1 cellular context compared by ENCODE assay signal in the genomic region with DNA sequence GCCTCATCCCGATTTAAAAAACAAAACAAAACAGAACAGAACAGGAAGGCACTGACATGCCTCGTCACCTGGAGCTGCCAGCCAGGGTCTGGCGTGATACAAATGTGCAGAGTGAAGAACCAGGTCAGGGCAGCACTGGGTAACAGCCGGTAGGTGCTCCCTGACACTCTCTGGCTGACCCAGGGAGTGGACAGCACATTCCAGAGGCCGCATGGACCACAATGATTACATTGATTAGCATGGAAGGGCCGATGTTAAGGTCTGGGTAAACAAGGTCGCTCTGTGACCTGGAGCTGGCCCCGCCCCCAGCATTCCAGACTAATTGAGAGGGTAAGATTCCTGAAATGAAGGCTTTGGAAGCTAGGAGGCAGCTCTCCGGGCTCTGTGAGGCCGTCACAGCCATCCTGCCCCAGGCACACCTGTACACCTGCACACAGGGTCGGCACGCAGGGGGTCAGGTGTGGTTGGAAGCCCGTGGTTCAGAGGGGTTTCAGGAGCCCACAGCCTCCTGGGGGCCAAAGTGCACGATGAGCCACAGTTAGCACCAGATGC.
TF ChIP-seq lines count a peak whose summit lies in the region.

No MANE protein-coding gene starts in this region.

TF ChIP-seq in HCT116, 20 proteins besides CTCF, POLR2A, EP300 and RAD21 (continued from another document):
- TF ChIP-seq, protein P1, sequence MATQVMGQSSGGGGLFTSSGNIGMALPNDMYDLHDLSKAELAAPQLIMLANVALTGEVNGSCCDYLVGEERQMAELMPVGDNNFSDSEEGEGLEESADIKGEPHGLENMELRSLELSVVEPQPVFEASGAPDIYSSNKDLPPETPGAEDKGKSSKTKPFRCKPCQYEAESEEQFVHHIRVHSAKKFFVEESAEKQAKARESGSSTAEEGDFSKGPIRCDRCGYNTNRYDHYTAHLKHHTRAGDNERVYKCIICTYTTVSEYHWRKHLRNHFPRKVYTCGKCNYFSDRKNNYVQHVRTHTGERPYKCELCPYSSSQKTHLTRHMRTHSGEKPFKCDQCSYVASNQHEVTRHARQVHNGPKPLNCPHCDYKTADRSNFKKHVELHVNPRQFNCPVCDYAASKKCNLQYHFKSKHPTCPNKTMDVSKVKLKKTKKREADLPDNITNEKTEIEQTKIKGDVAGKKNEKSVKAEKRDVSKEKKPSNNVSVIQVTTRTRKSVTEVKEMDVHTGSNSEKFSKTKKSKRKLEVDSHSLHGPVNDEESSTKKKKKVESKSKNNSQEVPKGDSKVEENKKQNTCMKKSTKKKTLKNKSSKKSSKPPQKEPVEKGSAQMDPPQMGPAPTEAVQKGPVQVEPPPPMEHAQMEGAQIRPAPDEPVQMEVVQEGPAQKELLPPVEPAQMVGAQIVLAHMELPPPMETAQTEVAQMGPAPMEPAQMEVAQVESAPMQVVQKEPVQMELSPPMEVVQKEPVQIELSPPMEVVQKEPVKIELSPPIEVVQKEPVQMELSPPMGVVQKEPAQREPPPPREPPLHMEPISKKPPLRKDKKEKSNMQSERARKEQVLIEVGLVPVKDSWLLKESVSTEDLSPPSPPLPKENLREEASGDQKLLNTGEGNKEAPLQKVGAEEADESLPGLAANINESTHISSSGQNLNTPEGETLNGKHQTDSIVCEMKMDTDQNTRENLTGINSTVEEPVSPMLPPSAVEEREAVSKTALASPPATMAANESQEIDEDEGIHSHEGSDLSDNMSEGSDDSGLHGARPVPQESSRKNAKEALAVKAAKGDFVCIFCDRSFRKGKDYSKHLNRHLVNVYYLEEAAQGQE (IDR thresholded peaks at IDR 0.05; ENCODE audit: low read depth) = no peak
- TF ChIP-seq ELF1 (IDR thresholded peaks at IDR 0.05; ENCODE audit: borderline replicate concordance, low read depth) (no peak), JUND (IDR thresholded peaks at IDR 0.05) (no peak), EZH2 (IDR thresholded peaks at IDR 0.05) (no peak)
TF ChIP-seq in HCT116: peak in this region for 0.
